Comparison of ENCODE assay signal across 10 cellular contexts in the genomic region with DNA sequence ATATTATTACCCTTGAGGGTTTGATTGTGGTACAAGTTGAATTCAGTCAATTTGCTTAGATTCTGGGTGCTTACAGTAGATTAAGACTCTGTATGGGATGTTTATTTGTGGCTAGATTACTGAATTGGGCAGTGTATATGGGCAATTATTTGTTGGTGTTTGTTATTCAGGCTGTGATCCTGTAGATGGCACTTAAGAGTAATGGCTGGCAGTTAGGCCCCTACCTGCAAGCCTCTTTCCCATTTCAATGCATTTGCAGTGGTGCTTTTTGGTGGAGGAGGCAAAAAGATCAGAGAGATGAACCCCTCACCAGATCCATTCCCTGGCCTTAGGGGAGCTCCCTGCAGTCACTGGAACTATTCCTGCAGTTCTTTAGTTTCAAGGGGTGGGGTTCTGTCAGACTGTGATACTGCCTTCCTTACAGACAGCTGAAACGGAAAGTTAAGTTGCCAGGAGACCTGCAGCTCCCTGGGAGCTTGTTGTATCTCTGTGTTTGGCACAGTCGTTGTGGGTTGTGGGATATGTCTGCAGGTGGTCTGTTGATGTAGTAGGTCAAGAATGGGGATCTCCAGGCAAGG.
A peak's percentile ranks its signal among the peaks of the same experiment; 100 is the strongest.
DNase-seq lines count a peak whose midpoint lies in the region; ATAC-seq, FAIRE-seq and TF ChIP-seq lines count a peak whose summit lies in the region.
"Had no signal": no experiment of that assay in that cellular context is flagged by ENCODE, and none has a peak within 500 bp of the region (broad histone marks: within the 10 kb centered on the region; RNA-seq: fewer than 3 reads in every experiment).

No MANE protein-coding gene starts in this region.

- peak; percentile 70 to 78 for TF ChIP-seq RAD21 in H1 (IDR thresholded peaks at IDR 0.05 in 1 of 2, conservative IDR thresholded peaks at IDR 0.05 in 1 of 2; ENCODE audit: low read depth in 2 of 2, low read length in 2 of 2)

- H2BK12ac ChIP-seq in H1 (ENCODE audit: low read depth, low read length), result no peak overlapping the region

- H3K27ac ChIP-seq in H1 (ENCODE audit: low read depth, low read length), result 0 out of 2 replicates have a peak overlapping the region, but pooled peaks have one; percentile 10
- H3K27ac ChIP-seq: neutrophil had no signal

- TF ChIP-seq EP300 in H1 (IDR thresholded peaks at IDR 0.05; ENCODE audit: borderline replicate concordance in 1 of 2, low read depth in 2 of 2, low read length in 2 of 2), result no peak

- H4K8ac ChIP-seq in H1 (ENCODE audit: extremely low read depth, insufficient read depth, low read length), result no peak overlapping the region

- TF ChIP-seq CTCF in H1 (IDR thresholded peaks at IDR 0.05; ENCODE audit: control extremely low read depth in 1 of 3, insufficient read depth in 1 of 3, low read depth in 1 of 3, low read length in 3 of 3) (peak in 2 of 3 experiments; percentile 59 to 60; a peak in 3 of 4 replicates), retinal pigment epithelial cell (conservative IDR thresholded peaks at IDR 0.05; ENCODE audit: low read depth, low read length) (peak; percentile 64)

- POLR2A ChIA-PET in H1 (lab: Charles Lee; ENCODE audit: partially characterized antibody), result no interaction called here

- H2BK120ac ChIP-seq in H1 (replicated peaks; ENCODE audit: low read depth, low read length), result no peak overlapping the region

- H2BK15ac ChIP-seq in H1 (ENCODE audit: low read length), result no peak overlapping the region

- no peak overlapping the region for H3K4me2 ChIP-seq in H1 (ENCODE audit: insufficient read depth in 1 of 2, low read depth in 2 of 2, low read length in 2 of 2)

- peaks cover 0 to 1% (median 0%) of the 10 kb centered on the region in 4 experiments; a peak in 1 of 7 replicates for H3K27me3 ChIP-seq in H1 (replicated peaks in 1 of 4; ENCODE audit: control insufficient read depth in 3 of 4, extremely low read depth in 1 of 4, insufficient read depth in 3 of 4, low read length in 3 of 4)
- H3K27me3 ChIP-seq: neutrophil had no signal

- H3K9me3 ChIP-seq in H1 (ENCODE audit: insufficient read depth in 2 of 2, low read depth in 1 of 2, low read length in 1 of 2), result no peaks in the 10 kb centered on the region
- H3K9me3 ChIP-seq: neutrophil had no signal

- H3K9ac ChIP-seq in H1 (replicated peaks in 1 of 4; ENCODE audit: extremely low read depth in 1 of 4, low read depth in 3 of 4, low read length in 3 of 4), result no peak overlapping the region

- no peak overlapping the region for H3K27ac Mint-ChIP-seq in stimulated activated effector memory CD8-positive, alpha-beta T cell treated with anti-CD3 and anti-CD28 coated beads, Interleukin-12 subunit alpha, Interleukin-12 subunit beta, amount 100 ng/mL, for 72 hours
- H3K27ac Mint-ChIP-seq: activated naive CD8-positive, alpha-beta T cell treated with anti-CD3 and anti-CD28 coated beads for 36 hours had no signal

- no peaks in the 10 kb centered on the region for H3K79me1 ChIP-seq in H1 (ENCODE audit: low read depth, low read length)

- ATAC-seq in stimulated activated effector memory CD8-positive, alpha-beta T cell treated with anti-CD3 and anti-CD28 coated beads, Interleukin-12 subunit alpha, Interleukin-12 subunit beta, amount 100 ng/mL, for 72 hours, result no peak

- no peak overlapping the region for H4K5ac ChIP-seq in H1 (ENCODE audit: insufficient read length, low read depth, low read length)

- no peak overlapping the region for H3K4me3 Mint-ChIP-seq in stimulated activated effector memory CD8-positive, alpha-beta T cell treated with anti-CD3 and anti-CD28 coated beads, Interleukin-12 subunit alpha, Interleukin-12 subunit beta, amount 100 ng/mL, for 72 hours
- H3K4me3 Mint-ChIP-seq: activated naive CD8-positive, alpha-beta T cell treated with anti-CD3 and anti-CD28 coated beads for 36 hours had no signal

- H4K91ac ChIP-seq in H1 (replicated peaks; ENCODE audit: insufficient read length, low read length), result no peak overlapping the region

- H2AFZ ChIP-seq in H1 (ENCODE audit: low read length), result peak overlapping the region; percentile 90

- peaks cover 0 to 5% (median 0%) of the 10 kb centered on the region in 4 experiments; a peak in 1 of 7 replicates for H3K4me1 ChIP-seq in H1 (replicated peaks in 1 of 4; ENCODE audit: control insufficient read depth in 3 of 4, insufficient read depth in 4 of 4, low read length in 3 of 4)

- no peak overlapping the region for H2AK5ac ChIP-seq in H1 (ENCODE audit: low read depth, low read length)

- H3K18ac ChIP-seq in H1 (ENCODE audit: extremely low read depth, low read length), result no peak overlapping the region

- DNase-seq in NCI-H524 (lab: John Stamatoyannopoulos, UW) (peak; percentile 19 to 58), NCI-H524 treated with DMSO at 0.1 percent for 48 hours (lab: John Stamatoyannopoulos, UW) (no peak), NCI-H82 (lab: John Stamatoyannopoulos, UW) (peak; percentile 64), H1 (ENCODE audit: low read depth in 1 of 2, low spot score in 2 of 2) (no peak), retinal pigment epithelial cell (ENCODE audit: low read depth) (no peak), MV-4-11 (lab: John Stamatoyannopoulos, UW) (no peak), GM03348 (ENCODE audit: low spot score) (no peak)
- DNase-seq in stimulated activated effector memory CD8-positive, alpha-beta T cell treated with anti-CD3 and anti-CD28 coated beads, Interleukin-12 subunit alpha, Interleukin-12 subunit beta, amount 100 ng/mL, for 72 hours (ENCODE audit: low spot score in 2 of 2), result no peak
- DNase-seq: activated naive CD8-positive, alpha-beta T cell treated with anti-CD3 and anti-CD28 coated beads for 36 hours had no signal

- no peaks in the 10 kb centered on the region for H4K20me1 ChIP-seq in H1 (replicated peaks in 1 of 2; ENCODE audit: control insufficient read depth in 1 of 2, insufficient read depth in 2 of 2, low read length in 2 of 2)

- H2BK20ac ChIP-seq in H1 (ENCODE audit: low read length), result no peak overlapping the region

- H3K4me1 Mint-ChIP-seq in stimulated activated effector memory CD8-positive, alpha-beta T cell treated with anti-CD3 and anti-CD28 coated beads, Interleukin-12 subunit alpha, Interleukin-12 subunit beta, amount 100 ng/mL, for 72 hours, result no peaks in the 10 kb centered on the region
- H3K4me1 Mint-ChIP-seq: activated naive CD8-positive, alpha-beta T cell treated with anti-CD3 and anti-CD28 coated beads for 36 hours had no signal

- H3K23ac ChIP-seq in H1 (ENCODE audit: insufficient read length), result no peak overlapping the region

- H2BK5ac ChIP-seq in H1 (ENCODE audit: low read depth, low read length), result no peak overlapping the region

- no peak overlapping the region for H3K4me3 ChIP-seq in H1 (ENCODE audit: extremely low read depth in 1 of 4, insufficient read depth in 2 of 4, low read depth in 3 of 4, low read length in 4 of 4)
- H3K4me3 ChIP-seq in retinal pigment epithelial cell (ENCODE audit: low read length), result no peak overlapping the region

- TF ChIP-seq POLR2A in H1 (IDR thresholded peaks at IDR 0.05; ENCODE audit: control extremely low read depth in 1 of 2, low read depth in 2 of 2, low read length in 2 of 2), result no peak

- FAIRE-seq in H1 (lab: Jason Lieb, UNC), result peak; percentile 94

- H3K36me3 ChIP-seq in H1 (ENCODE audit: control insufficient read depth in 2 of 4, insufficient read depth in 4 of 4, low read length in 3 of 4), result no peaks in the 10 kb centered on the region
- H3K36me3 ChIP-seq: neutrophil had no signal

- no peaks in the 10 kb centered on the region for H3K79me2 ChIP-seq in H1 (ENCODE audit: control insufficient read depth in 1 of 2, insufficient read depth in 2 of 2, low read length in 2 of 2)

- WGBS in H1 (ENCODE audit: extremely low coverage in 1 of 2, insufficient coverage in 1 of 2, insufficient read length in 1 of 2, insufficient replicate concordance in 2 of 2, low coverage in 1 of 2, low lambda C conversion rate in 2 of 2, missing lambda C conversion rate in 1 of 2), 2 experiments, result 82% methylated on average over 2 of the region's 2 CpGs; no CpG with 5 or more reads in 1 of the 2 experiments

- H3K23me2 ChIP-seq in H1 (ENCODE audit: low read depth, low read length), result no peaks in the 10 kb centered on the region

- H3K9me3 Mint-ChIP-seq in stimulated activated effector memory CD8-positive, alpha-beta T cell treated with anti-CD3 and anti-CD28 coated beads, Interleukin-12 subunit alpha, Interleukin-12 subunit beta, amount 100 ng/mL, for 72 hours, result no peaks in the 10 kb centered on the region

- H3K56ac ChIP-seq in H1 (replicated peaks; ENCODE audit: insufficient read length, low read depth, low read length), result no peak overlapping the region

- no peak overlapping the region for H3K4ac ChIP-seq in H1 (replicated peaks; ENCODE audit: insufficient read length, low read depth, low read length)

- CTCF ChIA-PET in H1 (lab: Charles Lee; ENCODE audit: partially characterized antibody), result interaction anchor here (0.8 to 2.7 kb wide), 27 partner anchors 9 to 932 kb away, joined by 3 to 14 read pairs (median 4); no protein-coding TSS in a partner anchor

- no peak overlapping the region for H3K14ac ChIP-seq in H1 (ENCODE audit: insufficient read length)

- H3K36me3 Mint-ChIP-seq in stimulated activated effector memory CD8-positive, alpha-beta T cell treated with anti-CD3 and anti-CD28 coated beads, Interleukin-12 subunit alpha, Interleukin-12 subunit beta, amount 100 ng/mL, for 72 hours, result no peaks in the 10 kb centered on the region
- H3K36me3 Mint-ChIP-seq: activated naive CD8-positive, alpha-beta T cell treated with anti-CD3 and anti-CD28 coated beads for 36 hours had no signal

TF ChIP-seq in H1, 55 proteins besides CTCF, POLR2A, EP300 and RAD21:
- TF ChIP-seq SIX5 (IDR thresholded peaks at IDR 0.05; ENCODE audit: low read depth, low read length) (no peak), JUN (IDR thresholded peaks at IDR 0.05; ENCODE audit: low read depth, low read length) (no peak), SP2 (IDR thresholded peaks at IDR 0.05; ENCODE audit: low read length) (no peak), ZNF274 (IDR thresholded peaks at IDR 0.05; ENCODE audit: borderline replicate concordance, extremely low read depth, low read length) (no peak), YY1 (IDR thresholded peaks at IDR 0.05; ENCODE audit: low read depth, low read length) (peak; percentile 46; the same call in 1 of the 2 replicates), RXRA (IDR thresholded peaks at IDR 0.05; ENCODE audit: insufficient read depth, low read depth, low read length) (no peak)
- TF ChIP-seq, protein P1, sequence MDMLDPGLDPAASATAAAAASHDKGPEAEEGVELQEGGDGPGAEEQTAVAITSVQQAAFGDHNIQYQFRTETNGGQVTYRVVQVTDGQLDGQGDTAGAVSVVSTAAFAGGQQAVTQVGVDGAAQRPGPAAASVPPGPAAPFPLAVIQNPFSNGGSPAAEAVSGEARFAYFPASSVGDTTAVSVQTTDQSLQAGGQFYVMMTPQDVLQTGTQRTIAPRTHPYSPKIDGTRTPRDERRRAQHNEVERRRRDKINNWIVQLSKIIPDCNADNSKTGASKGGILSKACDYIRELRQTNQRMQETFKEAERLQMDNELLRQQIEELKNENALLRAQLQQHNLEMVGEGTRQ (IDR thresholded peaks at IDR 0.05; ENCODE audit: low read length), result no peak
TF ChIP-seq in H1: peak in this region for 1.

Comparison
In these comparisons a context has a peak if more than half of its experiments do, and no peak if none do; other contexts are left out.
1. DNase-seq: peak in NCI-H524 (2 of 2) and NCI-H82 (single experiment); none in NCI-H524 treated with DMSO at 0.1 percent for 48 hours (single experiment), H1 (0 of 2), retinal pigment epithelial cell (single experiment), stimulated activated effector memory CD8-positive, alpha-beta T cell treated with anti-CD3 and anti-CD28 coated beads, Interleukin-12 subunit alpha, Interleukin-12 subunit beta, amount 100 ng/mL, for 72 hours (0 of 2), MV-4-11 (single experiment) and GM03348 (single experiment).